In the genomic region with DNA sequence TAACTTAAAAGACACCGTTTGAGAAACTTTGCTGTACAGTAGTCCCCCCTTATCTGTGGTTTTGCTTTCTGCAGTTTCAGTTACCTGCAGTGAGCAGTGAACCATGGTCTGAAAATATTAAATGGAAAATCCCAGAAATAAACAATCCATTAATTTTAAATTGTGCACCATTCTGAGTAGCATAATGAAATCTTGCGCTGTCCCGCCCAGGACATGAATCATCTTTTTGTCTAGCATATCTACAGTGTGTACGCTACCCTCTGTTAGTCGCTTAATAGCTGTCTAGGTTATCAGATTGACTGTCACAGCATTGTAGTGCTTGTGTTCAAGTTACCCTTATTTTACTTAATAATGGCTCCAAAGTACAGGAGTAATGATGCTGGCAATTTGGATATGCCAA, we compare ENCODE assay signal across 1 cellular context.
TF ChIP-seq lines count a peak whose summit lies in the region.

No MANE protein-coding gene starts in this region.

TF ChIP-seq in endothelial cell of umbilical vein, 7 proteins besides CTCF, POLR2A, EP300 and RAD21:
- peak; percentile 31 for TF ChIP-seq JUN (IDR thresholded peaks at IDR 0.05; ENCODE audit: borderline replicate concordance, insufficient read depth, insufficient read length, low read depth)
- TF ChIP-seq MAX (IDR thresholded peaks at IDR 0.05; ENCODE audit: insufficient read depth, insufficient read length): no peak
- TF ChIP-seq FOS (IDR thresholded peaks at IDR 0.05; ENCODE audit: borderline replicate concordance, insufficient read depth, low read length): peak; percentile 33
- no peak for TF ChIP-seq MYC (IDR thresholded peaks at IDR 0.05; ENCODE audit: low read depth, low read length)
- no peak for TF ChIP-seq EZH2 (IDR thresholded peaks at IDR 0.05; ENCODE audit: borderline replicate concordance, low read depth, low read length, severe bottlenecking)
- TF ChIP-seq POLR2AphosphoS5 (IDR thresholded peaks at IDR 0.05; ENCODE audit: insufficient read depth, low read depth, low read length): no peak
- TF ChIP-seq GATA2 (IDR thresholded peaks at IDR 0.05; ENCODE audit: insufficient read depth, insufficient read length, low read depth, low read length): peak; percentile 22
